Comparison of ENCODE assay signal across 19 cellular contexts in genomic region chr6:15386756-15387112, GRCh38.
DNase-seq lines count a peak whose midpoint lies in the region; ATAC-seq lines count a peak whose summit lies in the region.
"Had no signal": no experiment of that assay in that cellular context is flagged by ENCODE, and none has a peak within 500 bp of the region (broad histone marks: within the 10 kb centered on the region; RNA-seq: fewer than 3 reads in every experiment).

No MANE protein-coding gene starts in this region.

- H3K27ac Mint-ChIP-seq in stimulated activated naive CD8-positive, alpha-beta T cell treated with anti-CD3 and anti-CD28 coated beads, Interleukin-15, Interleukin-2, amounts not matched to agents 100 ng/mL and 50 ng/mL, for 24 hours: peak overlapping the region; percentile 63
- peak overlapping the region in 3 of 6 donors; percentile 31 to 67 (median 58) for H3K27ac Mint-ChIP-seq in immature natural killer cell
- H3K27ac Mint-ChIP-seq: activated naive CD4-positive, alpha-beta T cell treated with anti-CD3 and anti-CD28 coated beads for 36 hours had no signal

- no peaks in the 10 kb centered on the region for H3K27me3 Mint-ChIP-seq in stimulated activated naive CD8-positive, alpha-beta T cell treated with anti-CD3 and anti-CD28 coated beads, Interleukin-15, Interleukin-2, amounts not matched to agents 100 ng/mL and 50 ng/mL, for 24 hours
- H3K27me3 Mint-ChIP-seq in immature natural killer cell (ENCODE audit: low read depth in 3 of 3): peaks cover 0 to 5% (median under 1%) of the 10 kb centered on the region in 3 donors

- no peaks in the 10 kb centered on the region for H3K9me3 Mint-ChIP-seq in stimulated activated naive CD8-positive, alpha-beta T cell treated with anti-CD3 and anti-CD28 coated beads, Interleukin-15, Interleukin-2, amounts not matched to agents 100 ng/mL and 50 ng/mL, for 24 hours
- no peaks in the 10 kb centered on the region for H3K9me3 Mint-ChIP-seq in immature natural killer cell
- H3K9me3 Mint-ChIP-seq: activated naive CD4-positive, alpha-beta T cell treated with anti-CD3 and anti-CD28 coated beads for 36 hours; T-helper 1 cell treated with Interleukin-12 subunit alpha and Interleukin-12 subunit beta and Interleukin-4 antibody, amounts not matched to agents 30 μg/mL and 1 μg/mL, for 36 hours had no signal

- peaks cover 10% of the 10 kb centered on the region for H3K36me3 Mint-ChIP-seq in stimulated activated naive CD8-positive, alpha-beta T cell treated with anti-CD3 and anti-CD28 coated beads, Interleukin-15, Interleukin-2, amounts not matched to agents 100 ng/mL and 50 ng/mL, for 24 hours (ENCODE audit: low read depth)
- H3K36me3 Mint-ChIP-seq in immature natural killer cell: no peaks in the 10 kb centered on the region

- H3K4me1 Mint-ChIP-seq in stimulated activated naive CD8-positive, alpha-beta T cell treated with anti-CD3 and anti-CD28 coated beads, Interleukin-15, Interleukin-2, amounts not matched to agents 100 ng/mL and 50 ng/mL, for 24 hours (ENCODE audit: low read depth): peaks cover 92% of the 10 kb centered on the region
- peaks cover 87 to 97% of the 10 kb centered on the region in 2 donors for H3K4me1 Mint-ChIP-seq in immature natural killer cell

- DNase-seq in stimulated activated naive CD8-positive, alpha-beta T cell treated with anti-CD3 and anti-CD28 coated beads, Interleukin-15, Interleukin-2, amounts not matched to agents 100 U/mL and 50 U/mL, for 24 hours: no peak
- DNase-seq in NCI-H524 treated with DMSO at 0.1 percent for 48 hours (lab: John Stamatoyannopoulos, UW): peak; percentile 33
- DNase-seq in immature natural killer cell: no peak
- no peak for DNase-seq in effector CD4-positive, alpha-beta T cell
- DNase-seq in SIG-M5 treated with dmso at 0.1 percent for 504 hours (lab: John Stamatoyannopoulos, UW; ENCODE audit: unreplicated experiment): no peak
- DNase-seq: activated naive CD4-positive, alpha-beta T cell treated with anti-CD3 and anti-CD28 coated beads for 36 hours; body of pancreas; colonic mucosa; GF-D8; left ventricle myocardium inferior; NCI-H1105; NCI-H226; ovary; testis had no signal

- ATAC-seq in stimulated activated naive CD8-positive, alpha-beta T cell treated with anti-CD3 and anti-CD28 coated beads, Interleukin-15, Interleukin-2, amounts not matched to agents 100 U/mL and 50 U/mL, for 24 hours: no peak
- ATAC-seq in GM21528 (IDR thresholded peaks at IDR 0.05; ENCODE audit: low FRiP score, unreplicated experiment): no peak
- no peak for ATAC-seq in HG02840 (IDR thresholded peaks at IDR 0.05; ENCODE audit: low FRiP score, unreplicated experiment)
- ATAC-seq: body of pancreas, Right ventricle myocardium inferior had no signal

- H3K4me3 Mint-ChIP-seq in stimulated activated naive CD8-positive, alpha-beta T cell treated with anti-CD3 and anti-CD28 coated beads, Interleukin-15, Interleukin-2, amounts not matched to agents 100 ng/mL and 50 ng/mL, for 24 hours: no peak overlapping the region
- peak overlapping the region in 4 of 5 donors; percentile 3 to 46 (median 20) for H3K4me3 Mint-ChIP-seq in immature natural killer cell
- H3K4me3 Mint-ChIP-seq: activated naive CD4-positive, alpha-beta T cell treated with anti-CD3 and anti-CD28 coated beads for 36 hours; T-helper 1 cell treated with Interleukin-12 subunit alpha and Interleukin-12 subunit beta and Interleukin-4 antibody, amounts not matched to agents 30 μg/mL and 1 μg/mL, for 36 hours had no signal
